ENCODE assay signal across 2 cellular contexts in genomic region chr9:124871156-124871561, GRCh38.
TF ChIP-seq lines count a peak whose summit lies in the region.

No MANE protein-coding gene starts in this region.

TF ChIP-seq in GM23338, 12 proteins besides CTCF, POLR2A, EP300 and RAD21 (continued from another document):
- TF ChIP-seq ZNF462 (CRISPR knock-in tag; IDR thresholded peaks at IDR 0.05) (no peak), CREB1 (CRISPR knock-in tag; IDR thresholded peaks at IDR 0.05; ENCODE audit: low read depth) (no peak)

TF ChIP-seq in HEK293T, 16 proteins besides CTCF, POLR2A, EP300 and RAD21 (continued from another document):
- no peak for TF ChIP-seq LEF1 (IDR thresholded peaks at IDR 0.05; ENCODE audit: borderline replicate concordance)
- no peak for TF ChIP-seq NFRKB (IDR thresholded peaks at IDR 0.05)
- TF ChIP-seq PKNOX1 (IDR thresholded peaks at IDR 0.05) = no peak
- TF ChIP-seq ZNF384 (IDR thresholded peaks at IDR 0.05) = no peak
- no peak for TF ChIP-seq FOXK2 (IDR thresholded peaks at IDR 0.05)
- no peak for TF ChIP-seq ARNT (IDR thresholded peaks at IDR 0.05)
- no peak for TF ChIP-seq FOXM1 (IDR thresholded peaks at IDR 0.05; ENCODE audit: borderline replicate concordance)
- no peak for TF ChIP-seq ELF4 (IDR thresholded peaks at IDR 0.05)
